9 cellular contexts compared by ENCODE assay signal in the genomic region with DNA sequence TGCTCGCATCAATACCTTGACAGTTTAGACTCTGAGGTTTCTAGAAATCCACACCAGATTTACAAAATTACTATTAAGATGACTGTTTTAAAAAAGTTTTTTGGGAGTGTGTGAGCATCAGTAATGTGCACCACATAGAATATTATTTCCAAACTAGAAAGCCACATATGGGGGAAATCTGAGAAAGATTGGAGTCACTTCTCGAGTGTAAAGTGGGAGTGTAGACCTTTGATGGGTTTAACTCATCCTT. TPM values are rescaled to one million over a fixed set of nuclear protein-coding genes. Genes with fewer than 3 reads are reported as not detected.
DNase-seq lines count a peak whose midpoint lies in the region; ATAC-seq and TF ChIP-seq lines count a peak whose summit lies in the region.
"Had no signal": no experiment of that assay in that cellular context is flagged by ENCODE, and none has a peak within 500 bp of the region (broad histone marks: within the 10 kb centered on the region; RNA-seq: fewer than 3 reads in every experiment).

No MANE protein-coding gene starts in this region.

- H3K9me3 Mint-ChIP-seq in activated naive CD8-positive, alpha-beta T cell (ENCODE audit: low read depth), result no peaks in the 10 kb centered on the region
- H3K9me3 Mint-ChIP-seq in naive thymus-derived CD8-positive, alpha-beta T cell, result no peaks in the 10 kb centered on the region

- no peak for TF ChIP-seq CTCF in GM13976 (IDR thresholded peaks at IDR 0.05; ENCODE audit: borderline replicate concordance, control extremely low read depth, extremely low read depth, insufficient read depth, missing control alignments)

- no peaks in the 10 kb centered on the region for H3K36me3 ChIP-seq in BLaER1

- H3K9ac ChIP-seq in BLaER1, result no peak overlapping the region

- POLR2A ChIA-PET in naive thymus-derived CD8-positive, alpha-beta T cell (lab: Charles Lee), result no interaction called here

- H3K27ac ChIP-seq in BLaER1, result no peak overlapping the region

- H3K27me3 ChIP-seq in BLaER1, result peaks cover 18% of the 10 kb centered on the region

- H3K9me3 ChIP-seq in BLaER1, result no peaks in the 10 kb centered on the region

- H3K4me2 ChIP-seq in BLaER1, result peak overlapping the region; percentile 94

- H3K27ac Mint-ChIP-seq in activated naive CD8-positive, alpha-beta T cell, result no peak overlapping the region
- no peak overlapping the region for H3K27ac Mint-ChIP-seq in naive thymus-derived CD8-positive, alpha-beta T cell

- no peak for ATAC-seq in naive thymus-derived CD8-positive, alpha-beta T cell

- in situ Hi-C loops in GM13976 (cut with MboI; ENCODE audit: low sequenced_read_pairs, unreplicated experiment), result no loop called here

- H4K20me1 ChIP-seq in BLaER1, result no peaks in the 10 kb centered on the region

- H3K27me3 Mint-ChIP-seq in activated naive CD8-positive, alpha-beta T cell, result peaks cover 30% of the 10 kb centered on the region
- peaks cover 11 to 47% (median 27%) of the 10 kb centered on the region in 5 donors for H3K27me3 Mint-ChIP-seq in naive thymus-derived CD8-positive, alpha-beta T cell

- peak overlapping the region; percentile 72 for H3K4me3 Mint-ChIP-seq in activated naive CD8-positive, alpha-beta T cell
- peak overlapping the region; percentile 39 to 86 (median 72) for H3K4me3 Mint-ChIP-seq in naive thymus-derived CD8-positive, alpha-beta T cell

- H3K4me1 Mint-ChIP-seq in activated naive CD8-positive, alpha-beta T cell (ENCODE audit: low read depth), result peaks cover 4% of the 10 kb centered on the region
- peaks cover 0 to 10% (median 3%) of the 10 kb centered on the region in 4 donors for H3K4me1 Mint-ChIP-seq in naive thymus-derived CD8-positive, alpha-beta T cell

- DNase-seq in GM13976 (ENCODE audit: low spot score) (peak; percentile 17), inferior parietal cortex (ENCODE audit: extremely low spot score) (no peak), CD1c-positive myeloid dendritic cell (ENCODE audit: extremely low spot score) (no peak), NOMO-1 treated with dmso at 0.1 percent for 144 hours (lab: John Stamatoyannopoulos, UW; ENCODE audit: unreplicated experiment) (no peak), 8988T (no peak)
- DNase-seq in naive thymus-derived CD8-positive, alpha-beta T cell, result no peak
- DNase-seq: NCI-H226 had no signal

- peaks cover 12% of the 10 kb centered on the region for H3K4me1 ChIP-seq in BLaER1

- H3K4me3 ChIP-seq in BLaER1, result peak overlapping the region; percentile 85

- H3K36me3 Mint-ChIP-seq in activated naive CD8-positive, alpha-beta T cell, result no peaks in the 10 kb centered on the region
- H3K36me3 Mint-ChIP-seq in naive thymus-derived CD8-positive, alpha-beta T cell, result no peaks in the 10 kb centered on the region

RNA-seq across cellular contexts. Expression of a gene that starts 0.8 kb away (rescaled TPM):
- under 1 TPM; 0.05 to 0.11 TPM for total RNA-seq in naive thymus-derived CD8-positive, alpha-beta T cell
- under 1 TPM in 1 of 3 donors, not detected in 2; 0.19 TPM for polyA plus RNA-seq in naive thymus-derived CD8-positive, alpha-beta T cell

RNA-seq across cellular contexts. Expression of a gene that starts 46.3 kb away (rescaled TPM):
- total RNA-seq in naive thymus-derived CD8-positive, alpha-beta T cell, result 100 to 1,000 TPM; 108 to 112 TPM
- 10 to 100 TPM; 30.3 to 39.8 (median 34.8) TPM for polyA plus RNA-seq in naive thymus-derived CD8-positive, alpha-beta T cell
